8 cellular contexts compared by ENCODE assay signal in the genomic region with DNA sequence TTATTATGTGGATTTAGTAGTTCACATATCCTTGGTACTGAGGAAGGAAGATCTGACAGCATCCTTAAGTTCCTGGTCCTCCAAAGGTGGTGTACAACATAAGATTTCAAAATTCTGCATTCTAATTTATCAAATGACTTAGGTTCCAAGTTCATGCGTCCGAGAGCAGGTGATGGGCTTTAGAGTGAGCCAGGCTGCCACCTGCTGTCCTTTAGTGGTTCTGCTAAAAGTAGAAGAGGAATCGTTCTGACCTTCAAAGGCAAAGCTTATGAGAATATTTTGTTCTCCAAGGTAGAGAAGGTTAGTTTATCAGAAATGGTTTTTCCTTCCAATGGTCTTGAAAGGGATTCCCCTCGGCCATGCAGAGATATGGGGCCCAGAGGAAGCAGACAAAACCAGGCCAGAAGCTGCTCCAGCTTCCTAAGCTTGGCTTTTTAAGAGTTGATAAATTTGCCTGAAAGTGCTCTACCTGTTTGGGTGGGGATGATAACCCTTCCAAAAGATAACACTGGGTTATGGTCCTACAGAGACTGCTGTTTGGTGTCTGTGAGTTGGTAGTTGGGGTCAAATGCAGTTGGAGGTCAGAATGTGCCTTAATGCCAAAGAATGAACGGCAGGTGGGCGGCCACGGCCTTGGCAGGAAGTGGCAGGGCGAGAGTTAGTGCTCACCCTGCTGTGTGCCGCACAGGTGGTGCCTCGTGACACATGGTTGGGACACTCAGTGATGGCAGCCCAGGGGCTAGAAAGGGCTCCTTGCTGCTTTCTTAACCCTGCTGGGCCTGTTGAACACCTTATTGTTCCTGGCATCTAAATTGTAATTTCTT. TPM values are rescaled to one million over a fixed set of nuclear protein-coding genes. Genes with fewer than 3 reads are reported as not detected.
DNase-seq lines count a peak whose midpoint lies in the region; ATAC-seq, FAIRE-seq and TF ChIP-seq lines count a peak whose summit lies in the region.

No MANE protein-coding gene starts in this region.

- DNase-seq in A549 (ENCODE audit: low read depth in 1 of 2, low spot score in 1 of 2) = peak; percentile 60 to 78
- DNase-seq in GM13977 (ENCODE audit: low spot score) = peak; percentile 74
- peak; percentile 53 for DNase-seq in NCI-H226
- peak; percentile 64 to 72 for DNase-seq in activated CD4-positive, alpha-beta T cell treated with anti-CD3 and anti-CD28 coated beads for 4 hours
- DNase-seq in dedifferentiated amniotic fluid mesenchymal stem cell (ENCODE audit: extremely low spot score) = peak; percentile 49
- DNase-seq in lower lobe of right lung = peak; percentile 61
- peak; percentile 35 to 40 for DNase-seq in stimulated activated CD8-positive, alpha-beta memory T cell treated with anti-CD3 and anti-CD28 coated beads, Interleukin-4, amount 100 ng/mL, for 4 hours (ENCODE audit: low read depth in 2 of 2, low spot score in 1 of 2)

- no peak overlapping the region for H3K4me2 ChIP-seq in A549

- CTCF ChIA-PET in A549 (lab: Yijun Ruan, JAX) = interaction anchor here (0.6 to 14.6 kb wide), 71 partner anchors 8 to 840 kb away, joined by 3 to 483 read pairs (median 5); a partner anchor contains a TSS

- H3K4me3 ChIP-seq in A549 (no peak overlapping the region), lower lobe of right lung (no peak overlapping the region)

- H3K36me3 ChIP-seq in lower lobe of right lung = peaks cover 21% of the 10 kb centered on the region

- TF ChIP-seq RAD21 in A549 (conservative IDR thresholded peaks at IDR 0.05 in 1 of 2, IDR thresholded peaks at IDR 0.05 in 1 of 2) = peak; percentile 91 to 93

- TF ChIP-seq CTCF in A549 (IDR thresholded peaks at IDR 0.05) (peak; percentile 91), GM13977 (IDR thresholded peaks at IDR 0.05; ENCODE audit: extremely low read depth, insufficient read depth, missing control alignments) (peak; percentile 80), lower lobe of right lung (IDR thresholded peaks at IDR 0.05) (peak; percentile 81)

- no peak for TF ChIP-seq POLR2A in A549 (IDR thresholded peaks at IDR 0.05; ENCODE audit: low read length)

- H3K27ac ChIP-seq in A549 (no peak overlapping the region), lower lobe of right lung (no peak overlapping the region)

- H3K9me3 ChIP-seq in A549 (no peaks in the 10 kb centered on the region), lower lobe of right lung (no peaks in the 10 kb centered on the region)

- peaks cover 4% of the 10 kb centered on the region; the same call in 2 of the 3 replicates for H3K4me1 ChIP-seq in A549
- H3K4me1 ChIP-seq in lower lobe of right lung = peaks cover 23% of the 10 kb centered on the region

- H3K27me3 ChIP-seq in lower lobe of right lung (ENCODE audit: low read depth) = no peaks in the 10 kb centered on the region

- intact Hi-C loops in lower lobe of right lung (cut with DNase I) = loop anchor here (10.0 kb wide), 1 partner anchor 143 kb away; no protein-coding TSS in a partner anchor

- POLR2A ChIA-PET in A549 (lab: Yijun Ruan, JAX) = interaction anchor here (0.7 to 2.2 kb wide), 4 partner anchors 100 to 138 kb away, joined by 3 to 10 read pairs (median 4); a partner anchor contains a TSS

- in situ Hi-C loops in GM13977 (cut with MboI; ENCODE audit: low pct_unique_long_range_greater_than_20kb, low sequenced_read_pairs, unreplicated experiment) = loop anchor here (5.0 kb wide), 2 partner anchors 144 to 146 kb away; no protein-coding TSS in a partner anchor

- TF ChIP-seq EP300 in A549 (IDR thresholded peaks at IDR 0.05) = no peak

- WGBS in A549 (ENCODE audit: missing lambda C conversion rate) = 53% methylated on average over 10 of the region's 10 CpGs

- peak; percentile 99 for FAIRE-seq in A549 (lab: Jason Lieb, UNC)

- ATAC-seq in A549 = peak; percentile 44 to 53; a peak in 3 of 6 replicates
- peak in 1 of 2 donors; percentile 56 for ATAC-seq in lower lobe of right lung
- no peak for ATAC-seq in GM18502 (IDR thresholded peaks at IDR 0.05; ENCODE audit: poor library complexity, unreplicated experiment)

TF ChIP-seq in A549, 52 proteins besides CTCF, POLR2A, EP300 and RAD21:
- TF ChIP-seq CHD2 (IDR thresholded peaks at IDR 0.05; ENCODE audit: low read length, partially characterized antibody) = no peak
- no peak for TF ChIP-seq KDM1A (IDR thresholded peaks at IDR 0.05; ENCODE audit: low read depth)
- no peak for TF ChIP-seq HDAC2 (IDR thresholded peaks at IDR 0.05)
- TF ChIP-seq CHD4 (IDR thresholded peaks at IDR 0.05; ENCODE audit: borderline replicate concordance) = no peak
- no peak for TF ChIP-seq FOSB (CRISPR knock-in tag; IDR thresholded peaks at IDR 0.05)
- TF ChIP-seq BHLHE40 (IDR thresholded peaks at IDR 0.05; ENCODE audit: low read depth, low read length) = no peak
- peak; percentile 98 for TF ChIP-seq SMC3 (IDR thresholded peaks at IDR 0.05)
- no peak for TF ChIP-seq NR3C1 (IDR thresholded peaks at IDR 0.05)

RNA-seq across cellular contexts. Expression of a gene that starts 29.0 kb away (rescaled TPM):
- polyA plus RNA-seq in A549 (2011; rRNA removed) = not detected in 2 replicates
- 0.03 TPM in 1 of 2 replicates, not detected in the other for polyA plus RNA-seq in A549 (2012; cell fraction: cytosol; rRNA removed)
- polyA plus RNA-seq in A549 (2012; cell fraction: nucleus; rRNA removed) = 0.02 TPM in 1 of 2 replicates, not detected in the other
- polyA plus RNA-seq in A549 (2017; fragmentation: RNase III; extraction: RNeasy Plus Mini Kit Qiagen cat#74134 plus additional on column Dnase treatment) = not detected in 3 replicates
- not detected in 2 replicates for polyA minus RNA-seq in A549 (2011; rRNA and poly(A)+ RNA removed)
- not detected for total RNA-seq in lower lobe of right lung
